Comparison of ENCODE assay signal across 9 cellular contexts in genomic region chr14:24116111-24116809, GRCh38. TPM values are rescaled to one million over a fixed set of nuclear protein-coding genes. Genes with fewer than 3 reads are reported as not detected.
A peak's percentile ranks its signal among the peaks of the same experiment; 100 is the strongest.
DNase-seq lines count a peak whose midpoint lies in the region; ATAC-seq and TF ChIP-seq lines count a peak whose summit lies in the region.
"Had no signal": no experiment of that assay in that cellular context is flagged by ENCODE, and none has a peak within 500 bp of the region (broad histone marks: within the 10 kb centered on the region; RNA-seq: fewer than 3 reads in every experiment).

No MANE protein-coding gene starts in this region.

- peak overlapping the region; percentile 97 for H3K4me3 Mint-ChIP-seq in HFFc6
- H3K4me3 Mint-ChIP-seq in activated CD8-positive, alpha-beta T cell treated with anti-CD3 and anti-CD28 coated beads for 36 hours = peak overlapping the region; percentile 98

- H3K27ac Mint-ChIP-seq in HFFc6 = no peak overlapping the region; the same call in 1 of the 2 replicates
- peak overlapping the region; percentile 99 for H3K27ac Mint-ChIP-seq in activated CD8-positive, alpha-beta T cell treated with anti-CD3 and anti-CD28 coated beads for 36 hours

- no peak for TF ChIP-seq CTCF in HFFc6 (IDR thresholded peaks at IDR 0.05)
- no peak for TF ChIP-seq CTCF in activated CD8-positive, alpha-beta T cell treated with anti-CD3 and anti-CD28 coated beads for 36 hours (IDR thresholded peaks at IDR 0.05)
- TF ChIP-seq CTCF in spleen (IDR thresholded peaks at IDR 0.05 in 8 of 11, conservative IDR thresholded peaks at IDR 0.05 in 3 of 11) = no peak

- 0 out of 2 replicates have a peak, but pooled peaks cover 6% of the 10 kb centered on the region for H3K36me3 Mint-ChIP-seq in HFFc6 (ENCODE audit: low read depth)
- peaks cover 38% of the 10 kb centered on the region for H3K36me3 Mint-ChIP-seq in activated CD8-positive, alpha-beta T cell treated with anti-CD3 and anti-CD28 coated beads for 36 hours (ENCODE audit: low read depth)

- H3K36me3 ChIP-seq in iPS-18a (ENCODE audit: control insufficient read depth, low read depth, low read length) (peaks cover 40% of the 10 kb centered on the region), spleen (peaks cover 3 to 48% (median 42%) of the 10 kb centered on the region in 6 donors)

- H3K4me3 ChIP-seq in iPS-18a (ENCODE audit: low read length) (peak overlapping the region; percentile 84), spleen (peak overlapping the region in 7 of 8 donors; percentile 60 to 85 (median 79))

- H3K9me3 ChIP-seq in iPS-18a (ENCODE audit: control insufficient read depth, low read depth, low read length) (no peaks in the 10 kb centered on the region), spleen (no peaks in the 10 kb centered on the region)
- H3K9me3 ChIP-seq: adrenal gland had no signal

- CTCF ChIA-PET in activated CD8-positive, alpha-beta T cell treated with anti-CD3 and anti-CD28 coated beads for 36 hours (lab: Charles Lee) = interaction anchor here (1.2 to 6.0 kb wide), 8 partner anchors 10 to 58 kb away, joined by 4 to 37 read pairs (median 8); partner anchors contain the start of genes EMC9, FITM1, IRF9 and PCK2

- no peak for ATAC-seq in activated CD8-positive, alpha-beta T cell treated with anti-CD3 and anti-CD28 coated beads for 36 hours
- ATAC-seq in HG03439 (IDR thresholded peaks at IDR 0.05; ENCODE audit: unreplicated experiment) (no peak), HG03097 (IDR thresholded peaks at IDR 0.05; ENCODE audit: low FRiP score, unreplicated experiment) (no peak)

- H3K9ac ChIP-seq in iPS-18a (ENCODE audit: low read length) = no peak overlapping the region

- POLR2A ChIA-PET in activated CD8-positive, alpha-beta T cell treated with anti-CD3 and anti-CD28 coated beads for 36 hours (lab: Charles Lee) = interaction anchor here (1.1 to 7.0 kb wide), 10 partner anchors 10 to 126 kb away, joined by 3 to 62 read pairs (median 10); partner anchors contain the start of genes CHMP4A, EMC9, IRF9 and PSME1

- no peaks in the 10 kb centered on the region for H3K27me3 ChIP-seq in iPS-18a (ENCODE audit: control insufficient read depth, insufficient read depth, low read length)
- no peaks in the 10 kb centered on the region for H3K27me3 ChIP-seq in spleen (replicated peaks in 1 of 7)
- H3K27me3 ChIP-seq: adrenal gland had no signal

- WGBS in spleen, 5 donors = 72 to 85% (median 82%) methylated on average over 6 of the region's 6 CpGs

- H3K27ac ChIP-seq in iPS-18a (ENCODE audit: low read length) = no peak overlapping the region
- peak overlapping the region in 4 of 8 donors; percentile 97 to 99 (median 98) for H3K27ac ChIP-seq in spleen

- H3K4me1 ChIP-seq in iPS-18a (ENCODE audit: control insufficient read depth, low read depth, low read length) (no peaks in the 10 kb centered on the region), spleen (peaks cover 23 to 49% (median 38%) of the 10 kb centered on the region in 6 donors)

- no peaks in the 10 kb centered on the region; the same call in 1 of the 2 replicates for H3K27me3 Mint-ChIP-seq in HFFc6 (ENCODE audit: insufficient read depth)
- no peaks in the 10 kb centered on the region for H3K27me3 Mint-ChIP-seq in activated CD8-positive, alpha-beta T cell treated with anti-CD3 and anti-CD28 coated beads for 36 hours

- intact Hi-C loops in activated CD8-positive, alpha-beta T cell treated with anti-CD3 and anti-CD28 coated beads for 36 hours (cut with micrococcal nuclease) = no loop called here
- intact Hi-C loops in spleen (cut with DNase I; ENCODE audit: low total_unique reads) = no loop called here

- TF ChIP-seq POLR2A in spleen (IDR thresholded peaks at IDR 0.05) = no peak

- peaks cover 17% of the 10 kb centered on the region for H3K4me1 Mint-ChIP-seq in HFFc6 (ENCODE audit: low read depth)
- H3K4me1 Mint-ChIP-seq in activated CD8-positive, alpha-beta T cell treated with anti-CD3 and anti-CD28 coated beads for 36 hours (ENCODE audit: low read depth) = peaks cover 20% of the 10 kb centered on the region

- H3K9me3 Mint-ChIP-seq in HFFc6 = no peaks in the 10 kb centered on the region
- H3K9me3 Mint-ChIP-seq in activated CD8-positive, alpha-beta T cell treated with anti-CD3 and anti-CD28 coated beads for 36 hours = no peaks in the 10 kb centered on the region

- DNase-seq in HFFc6 (no peak), spleen (peak; percentile 67)
- DNase-seq in activated CD8-positive, alpha-beta T cell treated with anti-CD3 and anti-CD28 coated beads for 36 hours = no peak
- no peak for DNase-seq in activated CD4-positive, CD25-positive, alpha-beta regulatory T cell treated with anti-CD3 and anti-CD28 coated beads, Interleukin-2, amount 50 U/mL, for 72 hours
- DNase-seq: stimulated activated CD8-positive, alpha-beta memory T cell treated with anti-CD3 and anti-CD28 coated beads, Interleukin-4, amount 100 ng/mL, for 48 hours had no signal

RNA-seq across cellular contexts. Expression of gene NRL, which starts 1.5 kb away (rescaled TPM):
- under 1 TPM; 0.26 to 0.85 (median 0.49) TPM for total RNA-seq in HFFc6 (2021; fragmentation: NEBNext Ultra II Directional; extraction: Animal tissue kit (Norgen Biotek cat#: 25700))
- 1 to 10 TPM; 1.8 to 2.5 TPM for total RNA-seq in activated CD8-positive, alpha-beta T cell treated with anti-CD3 and anti-CD28 coated beads for 36 hours
- 1 to 10 TPM; 2.0 to 7.8 (median 4.2) TPM for total RNA-seq in spleen
- 1 to 10 TPM; 2.7 to 4.7 (median 3.7) TPM for polyA plus RNA-seq in spleen

RNA-seq across cellular contexts. Expression of gene DCAF11, which starts 1.7 kb away (rescaled TPM):
- total RNA-seq in HFFc6 (2021; fragmentation: NEBNext Ultra II Directional; extraction: Animal tissue kit (Norgen Biotek cat#: 25700)) = 10 to 100 TPM; 28.1 to 36.3 (median 32.1) TPM
- 10 to 100 TPM; 59.9 to 63.9 TPM for total RNA-seq in activated CD8-positive, alpha-beta T cell treated with anti-CD3 and anti-CD28 coated beads for 36 hours
- 100 to 1,000 TPM in 2 of 7 donors, 10 to 100 TPM in 5; 73.8 to 110 (median 80.9) TPM for total RNA-seq in spleen
- polyA plus RNA-seq in spleen = 10 to 100 TPM; 28.7 to 42.5 (median 32.4) TPM

RNA-seq across cellular contexts. Expression of gene FITM1, which starts 14.2 kb away (rescaled TPM):
- not detected for total RNA-seq in HFFc6 (2021; fragmentation: NEBNext Ultra II Directional; extraction: Animal tissue kit (Norgen Biotek cat#: 25700))
- under 1 TPM; 0.56 to 0.69 TPM for total RNA-seq in activated CD8-positive, alpha-beta T cell treated with anti-CD3 and anti-CD28 coated beads for 36 hours
- total RNA-seq in spleen = 10 to 100 TPM in 2 of 7 donors, 1 to 10 TPM in 5; 3.7 to 12.9 (median 9.0) TPM
- 1 to 10 TPM; 4.6 to 9.6 (median 8.3) TPM for polyA plus RNA-seq in spleen

RNA-seq across cellular contexts. Expression of gene PSME1, which starts 19.7 kb away (rescaled TPM):
- 100 to 1,000 TPM in 4 of 6 experiments, 10 to 100 TPM in 2; 88.4 to 120 (median 113) TPM for total RNA-seq in HFFc6 (2021; fragmentation: NEBNext Ultra II Directional; extraction: Animal tissue kit (Norgen Biotek cat#: 25700))
- 100 to 1,000 TPM; 451 to 460 TPM for total RNA-seq in activated CD8-positive, alpha-beta T cell treated with anti-CD3 and anti-CD28 coated beads for 36 hours
- total RNA-seq in spleen = 100 to 1,000 TPM; 157 to 303 (median 247) TPM
- polyA plus RNA-seq in spleen = 100 to 1,000 TPM; 349 to 441 (median 364) TPM

RNA-seq across cellular contexts. Expression of gene PCK2, which starts 22.1 kb away (rescaled TPM):
- total RNA-seq in HFFc6 (2021; fragmentation: NEBNext Ultra II Directional; extraction: Animal tissue kit (Norgen Biotek cat#: 25700)) = 10 to 100 TPM; 19.9 to 27.6 (median 24.0) TPM
- 10 to 100 TPM; 90.3 to 93.1 TPM for total RNA-seq in activated CD8-positive, alpha-beta T cell treated with anti-CD3 and anti-CD28 coated beads for 36 hours
- total RNA-seq in spleen = 10 to 100 TPM; 31.4 to 52.3 (median 34.9) TPM
- 10 to 100 TPM; 25.3 to 35.7 (median 27.9) TPM for polyA plus RNA-seq in spleen
